Comparison of ENCODE assay signal across 8 cellular contexts in the genomic region with DNA sequence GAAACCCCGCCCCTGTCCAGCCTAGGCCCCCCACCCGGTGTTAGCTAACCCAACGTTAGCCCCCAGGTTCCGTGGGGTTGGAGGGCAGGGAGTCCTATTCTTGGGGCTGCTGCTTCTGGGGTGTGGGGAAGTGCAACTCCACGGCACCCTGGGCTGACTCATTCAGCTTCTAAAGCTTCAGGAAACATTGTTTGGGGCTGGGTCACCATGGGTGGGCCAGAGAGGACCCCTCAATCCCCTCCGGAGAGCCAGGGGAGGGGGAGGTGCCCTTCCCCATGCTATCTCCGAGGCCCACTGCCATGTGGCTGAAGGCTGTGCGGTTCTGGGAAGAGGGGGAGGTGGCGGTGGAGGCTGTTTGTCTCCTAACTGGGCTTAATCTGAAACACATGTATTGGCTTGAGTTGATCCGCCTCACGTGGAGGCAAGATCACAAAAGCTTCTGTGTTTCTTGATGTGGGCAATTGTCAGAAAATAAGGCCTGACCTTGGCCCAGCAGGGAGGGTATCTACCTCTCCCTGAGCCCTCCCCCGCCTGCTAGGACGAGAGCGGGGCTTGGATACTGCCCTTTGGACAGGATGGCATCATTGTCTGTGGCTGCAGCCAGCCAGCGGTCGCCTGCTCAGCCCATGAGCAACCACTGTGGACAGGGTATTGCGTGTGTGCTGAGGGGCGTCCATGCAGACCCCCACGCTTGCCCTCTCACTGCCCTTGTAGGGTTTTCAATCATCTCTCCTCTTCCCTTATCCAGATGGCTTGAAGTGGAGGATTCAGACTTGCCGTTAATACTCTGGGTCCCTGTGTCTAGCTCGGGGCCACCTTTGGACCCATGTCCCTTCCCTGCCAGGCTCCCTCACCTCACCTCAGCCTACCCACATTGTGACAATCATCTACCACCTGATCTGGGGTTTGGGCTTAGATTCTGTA. TPM values are rescaled to one million over a fixed set of nuclear protein-coding genes. Genes with fewer than 3 reads are reported as not detected.
DNase-seq lines count a peak whose midpoint lies in the region; ATAC-seq, FAIRE-seq and TF ChIP-seq lines count a peak whose summit lies in the region.

No MANE protein-coding gene starts in this region.

- FAIRE-seq in keratinocyte (lab: Jason Lieb, UNC): no peak

- H3K36me3 ChIP-seq in KOPT-K1 (ENCODE audit: insufficient read depth, low read length) (no peaks in the 10 kb centered on the region), keratinocyte (ENCODE audit: control insufficient read depth in 2 of 2, extremely low read depth in 1 of 2, insufficient read depth in 2 of 2, low read length in 2 of 2) (no peaks in the 10 kb centered on the region)

- H3K27ac ChIP-seq in KOPT-K1 (ENCODE audit: low read depth, low read length, poor library complexity, severe bottlenecking): peak overlapping the region; percentile 53
- H3K27ac ChIP-seq in keratinocyte (ENCODE audit: control insufficient read depth, insufficient read depth, low read length): peak overlapping the region; percentile 51

- TF ChIP-seq CTCF in AG10803 (conservative IDR thresholded peaks at IDR 0.05; ENCODE audit: low read length) (no peak), astrocyte of the cerebellum (IDR thresholded peaks at IDR 0.05; ENCODE audit: low read depth, low read length, missing control alignments) (no peak), keratinocyte (optimal IDR thresholded peaks at IDR 0.05 in 1 of 3, IDR thresholded peaks at IDR 0.05 in 1 of 3, conservative IDR thresholded peaks at IDR 0.05 in 1 of 3; ENCODE audit: extremely low read depth in 1 of 3, insufficient read depth in 2 of 3, low read length in 3 of 3) (no peak)

- peak overlapping the region; percentile 64 for H3K9ac ChIP-seq in keratinocyte (ENCODE audit: control insufficient read depth, extremely low read depth, insufficient read depth, low read length)

- peaks cover 33% of the 10 kb centered on the region for H3K4me1 ChIP-seq in keratinocyte (ENCODE audit: control insufficient read depth, extremely low read depth, insufficient read depth, low read length)

- H4K20me1 ChIP-seq in keratinocyte (ENCODE audit: control insufficient read depth, extremely low read depth, insufficient read depth, low read length): no peaks in the 10 kb centered on the region

- H3K4me3 ChIP-seq in AG10803 (ENCODE audit: low read length): peak overlapping the region; percentile 73
- H3K4me3 ChIP-seq in astrocyte of the cerebellum (ENCODE audit: low read depth, low read length): peak overlapping the region; percentile 59
- peak overlapping the region in 1 of 3 experiments; percentile 7 for H3K4me3 ChIP-seq in keratinocyte (ENCODE audit: control insufficient read depth in 2 of 3, extremely low read depth in 1 of 3, insufficient read depth in 2 of 3, low read depth in 1 of 3, low read length in 3 of 3)

- no peaks in the 10 kb centered on the region for H3K27me3 ChIP-seq in keratinocyte (ENCODE audit: control insufficient read depth, extremely low read depth, insufficient read depth, low read length)

- no peak for ATAC-seq in HG02981 (IDR thresholded peaks at IDR 0.05; ENCODE audit: unreplicated experiment)

- dilution Hi-C loops in keratinocyte (cut with MboI; ENCODE audit: extremely low pct_ligation_motif_present, low sequenced_read_pairs): no loop called here

- H3K4me2 ChIP-seq in keratinocyte (ENCODE audit: control insufficient read depth, extremely low read depth, insufficient read depth, low read depth, low read length): peak overlapping the region; percentile 62

- peak; percentile 85 for DNase-seq in AG10803 (ENCODE audit: low read depth)
- peak; percentile 82 for DNase-seq in astrocyte of the cerebellum (ENCODE audit: low read depth)
- DNase-seq in keratinocyte (ENCODE audit: low read depth, low spot score): no peak
- DNase-seq in stromal cell of bone marrow (ENCODE audit: low read depth): peak; percentile 63
- DNase-seq in activated CD4-positive, alpha-beta T cell treated with anti-CD3 and anti-CD28 coated beads for 4 hours: no peak
- DNase-seq in effector CD4-positive, alpha-beta T cell: no peak

- H3K79me2 ChIP-seq in keratinocyte (ENCODE audit: control insufficient read depth, insufficient read depth, low read length): no peaks in the 10 kb centered on the region

- H3K9me1 ChIP-seq in keratinocyte (ENCODE audit: control insufficient read depth, extremely low read depth, insufficient read depth, low read length): no peaks in the 10 kb centered on the region

- H2AFZ ChIP-seq in keratinocyte (ENCODE audit: control insufficient read depth, low read length): peak overlapping the region; percentile 91

- no peaks in the 10 kb centered on the region for H3K9me3 ChIP-seq in KOPT-K1 (ENCODE audit: insufficient read depth, low read length, poor library complexity, severe bottlenecking)
- no peaks in the 10 kb centered on the region for H3K9me3 ChIP-seq in keratinocyte (ENCODE audit: control insufficient read depth, low read depth, low read length)

- in situ Hi-C loops in astrocyte of the cerebellum (cut with HindIII; ENCODE audit: low sequenced_read_pairs): loop anchor here (10.0 kb wide), 1 partner anchor 48 kb away; the partner anchor contains the start of gene TLCD2

RNA-seq across cellular contexts. Expression of gene SERPINF1, which starts 1.3 kb away (rescaled TPM):
- 17.3 to 29.8 TPM (median 23.2 TPM) in 3 replicates for polyA plus RNA-seq in keratinocyte
- 7.0 TPM for polyA plus RNA-seq in keratinocyte (2011; ENCODE audit: low read depth)
- polyA plus RNA-seq in keratinocyte (2011; cell fraction: cytosol; rRNA removed): 7.6 and 12.1 TPM in 2 replicates
- polyA plus RNA-seq in keratinocyte (2011; cell fraction: nucleus; rRNA removed): 74.3 and 95.0 TPM in 2 replicates
- 7.5 and 8.7 TPM in 2 replicates for polyA plus RNA-seq in keratinocyte (2012; ENCODE audit: low replicate concordance)
- 9.5 to 29.1 TPM (median 15.6 TPM) in 3 replicates for polyA minus RNA-seq in keratinocyte
- polyA minus RNA-seq in keratinocyte (2011; cell fraction: cytosol; rRNA and poly(A)+ RNA removed): 11.1 TPM
- polyA minus RNA-seq in keratinocyte (2011; cell fraction: nucleus; rRNA and poly(A)+ RNA removed): 6.6 and 10.3 TPM in 2 replicates

RNA-seq across cellular contexts. Expression of gene SERPINF2, which starts 20.5 kb away (rescaled TPM):
- 0.93 to 1.5 TPM (median 0.96 TPM) in 3 replicates for polyA plus RNA-seq in keratinocyte
- polyA plus RNA-seq in keratinocyte (2011; ENCODE audit: low read depth): not detected
- 0.50 and 1.1 TPM in 2 replicates for polyA plus RNA-seq in keratinocyte (2011; cell fraction: cytosol; rRNA removed)
- 1.3 and 2.0 TPM in 2 replicates for polyA plus RNA-seq in keratinocyte (2011; cell fraction: nucleus; rRNA removed)
- 0.66 and 1.7 TPM in 2 replicates for polyA plus RNA-seq in keratinocyte (2012; ENCODE audit: low replicate concordance)
- 0.45 to 1.0 TPM (median 0.46 TPM) in 3 replicates for polyA minus RNA-seq in keratinocyte
- polyA minus RNA-seq in keratinocyte (2011; cell fraction: cytosol; rRNA and poly(A)+ RNA removed): 2.3 TPM
- 0.95 and 1.0 TPM in 2 replicates for polyA minus RNA-seq in keratinocyte (2011; cell fraction: nucleus; rRNA and poly(A)+ RNA removed)

RNA-seq across cellular contexts. Expression of gene WDR81, which starts 38.7 kb away (rescaled TPM):
- polyA plus RNA-seq in keratinocyte: 4.2 to 9.5 TPM (median 7.3 TPM) in 3 replicates
- 3.9 TPM for polyA plus RNA-seq in keratinocyte (2011; ENCODE audit: low read depth)
- 2.9 and 6.2 TPM in 2 replicates for polyA plus RNA-seq in keratinocyte (2011; cell fraction: cytosol; rRNA removed)
- polyA plus RNA-seq in keratinocyte (2011; cell fraction: nucleus; rRNA removed): 21.5 and 27.0 TPM in 2 replicates
- 8.9 and 15.4 TPM in 2 replicates for polyA plus RNA-seq in keratinocyte (2012; ENCODE audit: low replicate concordance)
- polyA minus RNA-seq in keratinocyte: 7.7 to 21.7 TPM (median 11.9 TPM) in 3 replicates
- 19.6 TPM for polyA minus RNA-seq in keratinocyte (2011; cell fraction: cytosol; rRNA and poly(A)+ RNA removed)
- 30.9 and 37.2 TPM in 2 replicates for polyA minus RNA-seq in keratinocyte (2011; cell fraction: nucleus; rRNA and poly(A)+ RNA removed)

RNA-seq across cellular contexts. Expression of gene TLCD2, which starts 53.0 kb away (rescaled TPM):
- polyA plus RNA-seq in keratinocyte: 0.75 to 1.1 TPM (median 0.76 TPM) in 3 replicates
- 10.0 TPM for polyA plus RNA-seq in keratinocyte (2011; ENCODE audit: low read depth)
- 1.00 and 1.1 TPM in 2 replicates for polyA plus RNA-seq in keratinocyte (2011; cell fraction: cytosol; rRNA removed)
- polyA plus RNA-seq in keratinocyte (2011; cell fraction: nucleus; rRNA removed): 2.1 and 2.6 TPM in 2 replicates
- polyA plus RNA-seq in keratinocyte (2012; ENCODE audit: low replicate concordance): 1.3 and 3.5 TPM in 2 replicates
- 0.48 to 2.2 TPM (median 0.95 TPM) in 3 replicates for polyA minus RNA-seq in keratinocyte
- 1.3 TPM for polyA minus RNA-seq in keratinocyte (2011; cell fraction: cytosol; rRNA and poly(A)+ RNA removed)
- 0.84 and 2.0 TPM in 2 replicates for polyA minus RNA-seq in keratinocyte (2011; cell fraction: nucleus; rRNA and poly(A)+ RNA removed)

Comparison
In these comparisons a context has a peak if more than half of its experiments do, and no peak if none do; other contexts are left out.
1. DNase-seq: peak in AG10803 (single experiment), astrocyte of the cerebellum (single experiment) and stromal cell of bone marrow (single experiment); none in keratinocyte (single experiment), activated CD4-positive, alpha-beta T cell treated with anti-CD3 and anti-CD28 coated beads for 4 hours (0 of 2) and effector CD4-positive, alpha-beta T cell (single experiment).